Comparison of ENCODE assay signal across 1 cellular context in genomic region chr1:49389699-49390098, GRCh38.
TF ChIP-seq lines count a peak whose summit lies in the region.

No MANE protein-coding gene starts in this region.

TF ChIP-seq in SK-N-SH, 30 proteins besides CTCF, POLR2A, EP300 and RAD21 (continued from another document):
- no peak for TF ChIP-seq REST (IDR thresholded peaks at IDR 0.05; ENCODE audit: low read depth, low read length)
